ENCODE assay signal across 1 cellular context in genomic region chr10:103658049-103658577, GRCh38.
TF ChIP-seq lines count a peak whose summit lies in the region.

No MANE protein-coding gene starts in this region.

TF ChIP-seq in HepG2, 621 proteins besides CTCF, POLR2A, EP300 and RAD21 (continued from another document and continues in another):
- TF ChIP-seq ZNF484 (CRISPR knock-in tag; IDR thresholded peaks at IDR 0.05; ENCODE audit: borderline replicate concordance, low read depth) (no peak), MED13 (CRISPR knock-in tag; IDR thresholded peaks at IDR 0.05) (peak; percentile 60; the same call in 1 of the 2 replicates), TGIF2 (CRISPR knock-in tag; IDR thresholded peaks at IDR 0.05) (peak; percentile 63; the same call in 1 of the 2 replicates), PAF1 (CRISPR knock-in tag; IDR thresholded peaks at IDR 0.05) (no peak), ZBTB33 (CRISPR knock-in tag; IDR thresholded peaks at IDR 0.05) (no peak), ZNF557 (CRISPR knock-in tag; IDR thresholded peaks at IDR 0.05) (no peak), ZNF567 (CRISPR knock-in tag; IDR thresholded peaks at IDR 0.05; ENCODE audit: borderline replicate concordance) (no peak), RERE (CRISPR knock-in tag; IDR thresholded peaks at IDR 0.05; ENCODE audit: low read depth) (no peak), REXO4 (CRISPR knock-in tag; IDR thresholded peaks at IDR 0.05; ENCODE audit: borderline replicate concordance) (no peak), HBP1 (CRISPR knock-in tag; IDR thresholded peaks at IDR 0.05; ENCODE audit: low read depth) (no peak), ZNF709 (CRISPR knock-in tag; IDR thresholded peaks at IDR 0.05) (no peak), IRF9 (CRISPR knock-in tag; IDR thresholded peaks at IDR 0.05; ENCODE audit: borderline replicate concordance) (no peak), ZNF780A (CRISPR knock-in tag; IDR thresholded peaks at IDR 0.05) (no peak), MTA1 (CRISPR knock-in tag; IDR thresholded peaks at IDR 0.05; ENCODE audit: borderline replicate concordance) (peak; percentile 69; the same call in 1 of the 2 replicates), TCF7L2 (IDR thresholded peaks at IDR 0.05; ENCODE audit: low read depth, low read length) (no peak), ZNF354B (CRISPR knock-in tag; IDR thresholded peaks at IDR 0.05) (no peak), ZNF775 (CRISPR knock-in tag; IDR thresholded peaks at IDR 0.05; ENCODE audit: borderline replicate concordance) (no peak), SETDB1 (CRISPR knock-in tag; IDR thresholded peaks at IDR 0.05; ENCODE audit: borderline replicate concordance) (no peak), ZBTB21 (CRISPR knock-in tag; IDR thresholded peaks at IDR 0.05) (no peak), PAX8 (CRISPR knock-in tag; IDR thresholded peaks at IDR 0.05; ENCODE audit: borderline replicate concordance) (no peak), BRCA1 (CRISPR knock-in tag; IDR thresholded peaks at IDR 0.05) (no peak), THAP11 (CRISPR knock-in tag; IDR thresholded peaks at IDR 0.05) (peak; percentile 63), MYC (CRISPR knock-in tag; IDR thresholded peaks at IDR 0.05; ENCODE audit: borderline replicate concordance) (peak; percentile 43; the same call in 1 of the 2 replicates), HMG20A (CRISPR knock-in tag; IDR thresholded peaks at IDR 0.05; ENCODE audit: borderline replicate concordance) (peak; percentile 30; the same call in 1 of the 2 replicates), ZNF850 (CRISPR knock-in tag; conservative IDR thresholded peaks at IDR 0.05) (no peak), MTF1 (CRISPR knock-in tag; IDR thresholded peaks at IDR 0.05) (no peak), ZNF782 (CRISPR knock-in tag; IDR thresholded peaks at IDR 0.05; ENCODE audit: borderline replicate concordance) (no peak), PITX1 (CRISPR knock-in tag; IDR thresholded peaks at IDR 0.05) (peak; percentile 26; the same call in 1 of the 2 replicates), TCF12 (IDR thresholded peaks at IDR 0.05) (no peak), TCF12 (CRISPR knock-in tag; IDR thresholded peaks at IDR 0.05) (no peak), PHB2 (IDR thresholded peaks at IDR 0.05; ENCODE audit: partially characterized antibody) (no peak), KDM3A (CRISPR knock-in tag; IDR thresholded peaks at IDR 0.05; ENCODE audit: low read depth) (no peak; the same call in 1 of the 2 replicates), SATB2 (CRISPR knock-in tag; IDR thresholded peaks at IDR 0.05) (no peak), ZNF496 (CRISPR knock-in tag; IDR thresholded peaks at IDR 0.05; ENCODE audit: insufficient replicate concordance) (no peak)
- TF ChIP-seq, protein P1, sequence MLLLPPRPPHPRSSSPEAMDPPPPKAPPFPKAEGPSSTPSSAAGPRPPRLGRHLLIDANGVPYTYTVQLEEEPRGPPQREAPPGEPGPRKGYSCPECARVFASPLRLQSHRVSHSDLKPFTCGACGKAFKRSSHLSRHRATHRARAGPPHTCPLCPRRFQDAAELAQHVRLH (CRISPR knock-in tag; IDR thresholded peaks at IDR 0.05; ENCODE audit: borderline replicate concordance, low read depth): no peak; the same call in 1 of the 2 replicates
- TF ChIP-seq, protein P2, sequence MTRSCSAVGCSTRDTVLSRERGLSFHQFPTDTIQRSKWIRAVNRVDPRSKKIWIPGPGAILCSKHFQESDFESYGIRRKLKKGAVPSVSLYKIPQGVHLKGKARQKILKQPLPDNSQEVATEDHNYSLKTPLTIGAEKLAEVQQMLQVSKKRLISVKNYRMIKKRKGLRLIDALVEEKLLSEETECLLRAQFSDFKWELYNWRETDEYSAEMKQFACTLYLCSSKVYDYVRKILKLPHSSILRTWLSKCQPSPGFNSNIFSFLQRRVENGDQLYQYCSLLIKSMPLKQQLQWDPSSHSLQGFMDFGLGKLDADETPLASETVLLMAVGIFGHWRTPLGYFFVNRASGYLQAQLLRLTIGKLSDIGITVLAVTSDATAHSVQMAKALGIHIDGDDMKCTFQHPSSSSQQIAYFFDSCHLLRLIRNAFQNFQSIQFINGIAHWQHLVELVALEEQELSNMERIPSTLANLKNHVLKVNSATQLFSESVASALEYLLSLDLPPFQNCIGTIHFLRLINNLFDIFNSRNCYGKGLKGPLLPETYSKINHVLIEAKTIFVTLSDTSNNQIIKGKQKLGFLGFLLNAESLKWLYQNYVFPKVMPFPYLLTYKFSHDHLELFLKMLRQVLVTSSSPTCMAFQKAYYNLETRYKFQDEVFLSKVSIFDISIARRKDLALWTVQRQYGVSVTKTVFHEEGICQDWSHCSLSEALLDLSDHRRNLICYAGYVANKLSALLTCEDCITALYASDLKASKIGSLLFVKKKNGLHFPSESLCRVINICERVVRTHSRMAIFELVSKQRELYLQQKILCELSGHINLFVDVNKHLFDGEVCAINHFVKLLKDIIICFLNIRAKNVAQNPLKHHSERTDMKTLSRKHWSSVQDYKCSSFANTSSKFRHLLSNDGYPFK (CRISPR knock-in tag; IDR thresholded peaks at IDR 0.05; ENCODE audit: borderline replicate concordance): no peak
- TF ChIP-seq, protein P3, sequence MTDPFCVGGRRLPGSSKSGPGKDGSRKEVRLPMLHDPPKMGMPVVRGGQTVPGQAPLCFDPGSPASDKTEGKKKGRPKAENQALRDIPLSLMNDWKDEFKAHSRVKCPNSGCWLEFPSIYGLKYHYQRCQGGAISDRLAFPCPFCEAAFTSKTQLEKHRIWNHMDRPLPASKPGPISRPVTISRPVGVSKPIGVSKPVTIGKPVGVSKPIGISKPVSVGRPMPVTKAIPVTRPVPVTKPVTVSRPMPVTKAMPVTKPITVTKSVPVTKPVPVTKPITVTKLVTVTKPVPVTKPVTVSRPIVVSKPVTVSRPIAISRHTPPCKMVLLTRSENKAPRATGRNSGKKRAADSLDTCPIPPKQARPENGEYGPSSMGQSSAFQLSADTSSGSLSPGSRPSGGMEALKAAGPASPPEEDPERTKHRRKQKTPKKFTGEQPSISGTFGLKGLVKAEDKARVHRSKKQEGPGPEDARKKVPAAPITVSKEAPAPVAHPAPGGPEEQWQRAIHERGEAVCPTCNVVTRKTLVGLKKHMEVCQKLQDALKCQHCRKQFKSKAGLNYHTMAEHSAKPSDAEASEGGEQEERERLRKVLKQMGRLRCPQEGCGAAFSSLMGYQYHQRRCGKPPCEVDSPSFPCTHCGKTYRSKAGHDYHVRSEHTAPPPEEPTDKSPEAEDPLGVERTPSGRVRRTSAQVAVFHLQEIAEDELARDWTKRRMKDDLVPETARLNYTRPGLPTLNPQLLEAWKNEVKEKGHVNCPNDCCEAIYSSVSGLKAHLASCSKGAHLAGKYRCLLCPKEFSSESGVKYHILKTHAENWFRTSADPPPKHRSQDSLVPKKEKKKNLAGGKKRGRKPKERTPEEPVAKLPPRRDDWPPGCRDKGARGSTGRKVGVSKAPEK (CRISPR knock-in tag; IDR thresholded peaks at IDR 0.05; ENCODE audit: borderline replicate concordance): no peak
- TF ChIP-seq, protein P4, sequence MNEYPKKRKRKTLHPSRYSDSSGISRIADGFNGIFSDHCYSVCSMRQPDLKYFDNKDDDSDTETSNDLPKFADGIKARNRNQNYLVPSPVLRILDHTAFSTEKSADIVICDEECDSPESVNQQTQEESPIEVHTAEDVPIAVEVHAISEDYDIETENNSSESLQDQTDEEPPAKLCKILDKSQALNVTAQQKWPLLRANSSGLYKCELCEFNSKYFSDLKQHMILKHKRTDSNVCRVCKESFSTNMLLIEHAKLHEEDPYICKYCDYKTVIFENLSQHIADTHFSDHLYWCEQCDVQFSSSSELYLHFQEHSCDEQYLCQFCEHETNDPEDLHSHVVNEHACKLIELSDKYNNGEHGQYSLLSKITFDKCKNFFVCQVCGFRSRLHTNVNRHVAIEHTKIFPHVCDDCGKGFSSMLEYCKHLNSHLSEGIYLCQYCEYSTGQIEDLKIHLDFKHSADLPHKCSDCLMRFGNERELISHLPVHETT (CRISPR knock-in tag; conservative IDR thresholded peaks at IDR 0.05): no peak
- TF ChIP-seq, protein P5, sequence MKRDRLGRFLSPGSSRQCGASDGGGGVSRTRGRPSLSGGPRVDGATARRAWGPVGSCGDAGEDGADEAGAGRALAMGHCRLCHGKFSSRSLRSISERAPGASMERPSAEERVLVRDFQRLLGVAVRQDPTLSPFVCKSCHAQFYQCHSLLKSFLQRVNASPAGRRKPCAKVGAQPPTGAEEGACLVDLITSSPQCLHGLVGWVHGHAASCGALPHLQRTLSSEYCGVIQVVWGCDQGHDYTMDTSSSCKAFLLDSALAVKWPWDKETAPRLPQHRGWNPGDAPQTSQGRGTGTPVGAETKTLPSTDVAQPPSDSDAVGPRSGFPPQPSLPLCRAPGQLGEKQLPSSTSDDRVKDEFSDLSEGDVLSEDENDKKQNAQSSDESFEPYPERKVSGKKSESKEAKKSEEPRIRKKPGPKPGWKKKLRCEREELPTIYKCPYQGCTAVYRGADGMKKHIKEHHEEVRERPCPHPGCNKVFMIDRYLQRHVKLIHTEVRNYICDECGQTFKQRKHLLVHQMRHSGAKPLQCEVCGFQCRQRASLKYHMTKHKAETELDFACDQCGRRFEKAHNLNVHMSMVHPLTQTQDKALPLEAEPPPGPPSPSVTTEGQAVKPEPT (CRISPR knock-in tag; IDR thresholded peaks at IDR 0.05; ENCODE audit: low read depth): no peak
- TF ChIP-seq, protein P6, sequence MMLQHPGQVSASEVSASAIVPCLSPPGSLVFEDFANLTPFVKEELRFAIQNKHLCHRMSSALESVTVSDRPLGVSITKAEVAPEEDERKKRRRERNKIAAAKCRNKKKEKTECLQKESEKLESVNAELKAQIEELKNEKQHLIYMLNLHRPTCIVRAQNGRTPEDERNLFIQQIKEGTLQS (CRISPR knock-in tag; IDR thresholded peaks at IDR 0.05): no peak
